ENCODE assay signal across 1 cellular context in the genomic region with DNA sequence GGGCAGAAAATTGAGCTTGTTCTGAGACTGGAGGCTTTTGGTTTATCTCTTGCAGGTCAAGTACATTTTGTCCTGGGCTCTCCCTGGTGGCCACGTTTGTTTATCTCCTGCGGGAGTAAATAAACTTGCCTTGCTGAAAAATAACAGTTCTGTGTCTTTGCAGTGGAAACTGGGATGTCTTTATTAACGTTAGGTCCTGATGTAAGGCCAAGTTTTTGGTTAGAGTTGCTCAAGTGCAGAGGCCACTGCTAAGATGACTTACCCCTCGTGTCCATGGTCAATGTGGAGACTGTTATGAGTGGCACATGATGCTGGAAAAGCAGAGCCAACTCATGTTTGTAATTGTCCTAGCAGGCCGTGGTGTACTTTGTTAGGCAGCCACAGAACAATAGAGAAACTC.
TF ChIP-seq lines count a peak whose summit lies in the region.

No MANE protein-coding gene starts in this region.

TF ChIP-seq in HepG2, 621 proteins besides CTCF, POLR2A, EP300 and RAD21:
- TF ChIP-seq ZBTB3 (CRISPR knock-in tag; IDR thresholded peaks at IDR 0.05; ENCODE audit: borderline replicate concordance, low read depth) (no peak), ZNF530 (CRISPR knock-in tag; IDR thresholded peaks at IDR 0.05; ENCODE audit: low read depth) (no peak), ZNF773 (CRISPR knock-in tag; IDR thresholded peaks at IDR 0.05; ENCODE audit: borderline replicate concordance) (no peak), DR1 (CRISPR knock-in tag; IDR thresholded peaks at IDR 0.05) (no peak), BRD4 (CRISPR knock-in tag; IDR thresholded peaks at IDR 0.05) (no peak), ZNF7 (CRISPR knock-in tag; IDR thresholded peaks at IDR 0.05) (no peak)
